Comparison of ENCODE assay signal across 23 cellular contexts in genomic region chr4:62133977-62134376, GRCh38.
"Had no signal": no experiment of that assay in that cellular context is flagged by ENCODE, and none has a peak within 500 bp of the region (broad histone marks: within the 10 kb centered on the region; RNA-seq: fewer than 3 reads in every experiment).

No MANE protein-coding gene starts in this region.

- H3K27me3 ChIP-seq: colonic mucosa, dorsolateral prefrontal cortex, transverse colon, uterus had no signal

- H3K9ac ChIP-seq: parathyroid adenoma had no signal

- DNase-seq: activated CD4-positive, alpha-beta memory T cell treated with anti-CD3 and anti-CD28 coated beads, Interleukin-2, amount 10 ng/mL, durations not matched to agents 7 days and 5 days; activated CD4-positive, alpha-beta T cell treated with anti-CD3 and anti-CD28 coated beads, Interleukin-2, amount 10 ng/mL, durations not matched to agents 24 days and 14 days; activated effector memory CD4-positive, alpha-beta T cell treated with anti-CD3 and anti-CD28 coated beads, Interleukin-2, amount 50 U/mL, for 16 hours; activated naive CD4-positive, alpha-beta T cell treated with anti-CD3 and anti-CD28 coated beads, Interleukin-2, amount 10 ng/mL, durations not matched to agents 7 days and 5 days; activated T-cell treated with anti-CD3 and anti-CD28 coated beads for 4 hours; anterior cingulate cortex; colonic mucosa; dorsolateral prefrontal cortex; mammary epithelial cell; nucleus accumbens; right lobe of liver; stimulated activated CD4-positive, alpha-beta T cell treated with anti-CD3 and anti-CD28 coated beads, Interleukin-1b, Interleukin-23, amount 100 ng/mL, for 48 hours; stimulated activated naive CD8-positive, alpha-beta T cell treated with anti-CD3 and anti-CD28 coated beads, Interleukin-15, amount 100 ng/mL, for 72 hours; T1000; transverse colon; uterus had no signal

- H2AFZ ChIP-seq: parathyroid adenoma had no signal

- H3K79me2 ChIP-seq: parathyroid adenoma had no signal

- H3K27ac ChIP-seq: colonic mucosa, dorsolateral prefrontal cortex, parathyroid adenoma, right lobe of liver, skin epidermis, transverse colon, uterus had no signal

- H3K4me1 ChIP-seq: colonic mucosa, parathyroid adenoma, right lobe of liver, transverse colon, uterus had no signal

- H3K27me3 Mint-ChIP-seq: activated CD4-positive, alpha-beta memory T cell treated with anti-CD3 and anti-CD28 coated beads, Interleukin-2, amount 10 ng/mL, durations not matched to agents 7 days and 5 days; activated CD4-positive, alpha-beta T cell treated with anti-CD3 and anti-CD28 coated beads, Interleukin-2, amount 10 ng/mL, durations not matched to agents 24 days and 14 days; activated naive CD4-positive, alpha-beta T cell treated with anti-CD3 and anti-CD28 coated beads, Interleukin-2, amount 10 ng/mL, durations not matched to agents 7 days and 5 days; brain; central memory CD8-positive, alpha-beta T cell; stimulated activated naive CD8-positive, alpha-beta T cell treated with anti-CD3 and anti-CD28 coated beads, Interleukin-15, amount 100 ng/mL, for 72 hours had no signal

- H3K27ac Mint-ChIP-seq: activated CD4-positive, alpha-beta memory T cell treated with anti-CD3 and anti-CD28 coated beads, Interleukin-2, amount 10 ng/mL, durations not matched to agents 7 days and 5 days; activated CD4-positive, alpha-beta T cell treated with anti-CD3 and anti-CD28 coated beads, Interleukin-2, amount 10 ng/mL, durations not matched to agents 24 days and 14 days; activated naive CD4-positive, alpha-beta T cell treated with anti-CD3 and anti-CD28 coated beads, Interleukin-2, amount 10 ng/mL, durations not matched to agents 7 days and 5 days; nephron; stimulated activated effector memory CD8-positive, alpha-beta T cell treated with anti-CD3 and anti-CD28 coated beads, Interleukin-12 subunit alpha, Interleukin-12 subunit beta, amount 100 ng/mL, for 72 hours; stimulated activated naive CD8-positive, alpha-beta T cell treated with anti-CD3 and anti-CD28 coated beads, Interleukin-15, amount 100 ng/mL, for 72 hours; T-helper 1 cell treated with Interleukin-12 subunit alpha and Interleukin-12 subunit beta and Interleukin-4 antibody, amounts not matched to agents 30 μg/mL and 1 μg/mL, for 36 hours had no signal

- H3K4me1 Mint-ChIP-seq: activated CD4-positive, alpha-beta memory T cell treated with anti-CD3 and anti-CD28 coated beads, Interleukin-2, amount 10 ng/mL, durations not matched to agents 7 days and 5 days; activated CD4-positive, alpha-beta T cell treated with anti-CD3 and anti-CD28 coated beads, Interleukin-2, amount 10 ng/mL, durations not matched to agents 24 days and 14 days; activated naive CD4-positive, alpha-beta T cell treated with anti-CD3 and anti-CD28 coated beads, Interleukin-2, amount 10 ng/mL, durations not matched to agents 7 days and 5 days; central memory CD8-positive, alpha-beta T cell; stimulated activated effector memory CD8-positive, alpha-beta T cell treated with anti-CD3 and anti-CD28 coated beads, Interleukin-12 subunit alpha, Interleukin-12 subunit beta, amount 100 ng/mL, for 72 hours; stimulated activated naive CD8-positive, alpha-beta T cell treated with anti-CD3 and anti-CD28 coated beads, Interleukin-15, amount 100 ng/mL, for 72 hours had no signal

- H3K9me3 ChIP-seq: colonic mucosa, right lobe of liver, transverse colon, uterus had no signal

- H3K4me3 Mint-ChIP-seq: activated CD4-positive, alpha-beta memory T cell treated with anti-CD3 and anti-CD28 coated beads, Interleukin-2, amount 10 ng/mL, durations not matched to agents 7 days and 5 days; activated CD4-positive, alpha-beta T cell treated with anti-CD3 and anti-CD28 coated beads, Interleukin-2, amount 10 ng/mL, durations not matched to agents 24 days and 14 days; activated naive CD4-positive, alpha-beta T cell treated with anti-CD3 and anti-CD28 coated beads, Interleukin-2, amount 10 ng/mL, durations not matched to agents 7 days and 5 days; brain; central memory CD8-positive, alpha-beta T cell; nephron; stimulated activated effector memory CD8-positive, alpha-beta T cell treated with anti-CD3 and anti-CD28 coated beads, Interleukin-12 subunit alpha, Interleukin-12 subunit beta, amount 100 ng/mL, for 72 hours; stimulated activated naive CD8-positive, alpha-beta T cell treated with anti-CD3 and anti-CD28 coated beads, Interleukin-15, amount 100 ng/mL, for 72 hours; T-helper 1 cell treated with Interleukin-12 subunit alpha and Interleukin-12 subunit beta and Interleukin-4 antibody, amounts not matched to agents 30 μg/mL and 1 μg/mL, for 36 hours had no signal

- H3K4me3 ChIP-seq: colonic mucosa, dorsolateral prefrontal cortex, right lobe of liver, skin epidermis, transverse colon, uterus had no signal

- H3K36me3 ChIP-seq: colonic mucosa, right lobe of liver, transverse colon, uterus had no signal

- ATAC-seq: stimulated activated effector memory CD8-positive, alpha-beta T cell treated with anti-CD3 and anti-CD28 coated beads, Interleukin-12 subunit alpha, Interleukin-12 subunit beta, amount 100 ng/mL, for 72 hours; stimulated activated naive CD8-positive, alpha-beta T cell treated with anti-CD3 and anti-CD28 coated beads, Interleukin-15, amount 100 ng/mL, for 72 hours had no signal

- H3K36me3 Mint-ChIP-seq: activated naive CD4-positive, alpha-beta T cell treated with anti-CD3 and anti-CD28 coated beads, Interleukin-2, amount 10 ng/mL, durations not matched to agents 7 days and 5 days; stimulated activated effector memory CD8-positive, alpha-beta T cell treated with anti-CD3 and anti-CD28 coated beads, Interleukin-12 subunit alpha, Interleukin-12 subunit beta, amount 100 ng/mL, for 72 hours had no signal
